In the genomic region with DNA sequence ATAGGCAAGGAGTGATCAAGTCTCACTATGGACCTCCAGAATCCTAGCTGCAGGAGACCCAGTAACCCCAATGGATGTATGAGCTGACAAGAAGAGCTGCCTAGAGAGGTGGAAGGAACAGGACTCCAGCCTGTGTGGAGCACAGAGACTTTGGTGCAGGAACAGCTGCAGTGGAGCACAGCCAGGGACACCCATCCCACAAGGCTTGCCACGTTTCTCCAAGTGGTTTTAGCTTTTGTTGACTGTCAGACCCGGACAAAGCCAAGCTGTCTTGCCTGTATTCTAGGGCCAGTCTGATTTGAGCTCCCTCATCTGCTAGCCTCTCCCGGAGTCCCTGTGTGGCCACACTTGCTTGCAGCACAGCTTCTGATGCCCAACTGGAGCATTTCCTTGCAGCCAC, we compare ENCODE assay signal across 2 cellular contexts.
TF ChIP-seq lines count a peak whose summit lies in the region.

No MANE protein-coding gene starts in this region.

TF ChIP-seq in IMR-90, 13 proteins besides CTCF, POLR2A, EP300 and RAD21:
- no peak for TF ChIP-seq MAZ (IDR thresholded peaks at IDR 0.05; ENCODE audit: borderline replicate concordance, low read depth, low read length)
- TF ChIP-seq SMC3 (IDR thresholded peaks at IDR 0.05; ENCODE audit: low read depth, low read length) = no peak
- TF ChIP-seq MAFK (IDR thresholded peaks at IDR 0.05; ENCODE audit: low read depth, low read length) = no peak
- TF ChIP-seq RCOR1 (IDR thresholded peaks at IDR 0.05; ENCODE audit: insufficient replicate concordance, low read length) = no peak
- TF ChIP-seq CHD1 (IDR thresholded peaks at IDR 0.05; ENCODE audit: low read depth, low read length) = no peak
- no peak for TF ChIP-seq ELK1 (IDR thresholded peaks at IDR 0.05; ENCODE audit: borderline replicate concordance, low read depth, low read length)
- TF ChIP-seq CEBPB (IDR thresholded peaks at IDR 0.05; ENCODE audit: low read depth, low read length) = no peak
- no peak for TF ChIP-seq USF2 (IDR thresholded peaks at IDR 0.05; ENCODE audit: low read depth, low read length)
- no peak for TF ChIP-seq RFX5 (IDR thresholded peaks at IDR 0.05; ENCODE audit: low read depth, low read length)
- TF ChIP-seq BHLHE40 (IDR thresholded peaks at IDR 0.05; ENCODE audit: low read depth, low read length) = no peak
- no peak for TF ChIP-seq MXI1 (IDR thresholded peaks at IDR 0.05; ENCODE audit: borderline replicate concordance, low read depth, low read length)
- no peak for TF ChIP-seq FOS (IDR thresholded peaks at IDR 0.05; ENCODE audit: low read depth, low read length)
- no peak for TF ChIP-seq NFE2L2 (IDR thresholded peaks at IDR 0.05; ENCODE audit: low read depth, low read length)

TF ChIP-seq in H1, 55 proteins besides CTCF, POLR2A, EP300 and RAD21:
- TF ChIP-seq, protein P1, sequence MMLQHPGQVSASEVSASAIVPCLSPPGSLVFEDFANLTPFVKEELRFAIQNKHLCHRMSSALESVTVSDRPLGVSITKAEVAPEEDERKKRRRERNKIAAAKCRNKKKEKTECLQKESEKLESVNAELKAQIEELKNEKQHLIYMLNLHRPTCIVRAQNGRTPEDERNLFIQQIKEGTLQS (IDR thresholded peaks at IDR 0.05; ENCODE audit: insufficient read depth, low read depth, low read length) = no peak
- TF ChIP-seq HDAC2 (IDR thresholded peaks at IDR 0.05; ENCODE audit: borderline replicate concordance in 1 of 2, low read depth in 2 of 2, low read length in 2 of 2) (no peak), SIX5 (IDR thresholded peaks at IDR 0.05; ENCODE audit: low read depth, low read length) (no peak), CREB1 (IDR thresholded peaks at IDR 0.05) (no peak), RNF2 (IDR thresholded peaks at IDR 0.05; ENCODE audit: borderline replicate concordance, low read depth, low read length, missing control alignments, poor library complexity, severe bottlenecking) (no peak), GABPA (IDR thresholded peaks at IDR 0.05; ENCODE audit: borderline replicate concordance, insufficient read depth, low read length) (no peak), NRF1 (IDR thresholded peaks at IDR 0.05; ENCODE audit: low read depth, low read length) (no peak), NANOG (IDR thresholded peaks at IDR 0.05; ENCODE audit: insufficient read depth, low read depth, low read length, poor library complexity, severe bottlenecking) (no peak), POLR2AphosphoS5 (IDR thresholded peaks at IDR 0.05; ENCODE audit: low read depth, low read length) (no peak), HDAC6 (IDR thresholded peaks at IDR 0.05; ENCODE audit: low read depth, low read length) (no peak), SP1 (IDR thresholded peaks at IDR 0.05; ENCODE audit: low read depth, low read length) (no peak), POU5F1 (IDR thresholded peaks at IDR 0.05; ENCODE audit: low read depth, low read length) (no peak), TCF12 (IDR thresholded peaks at IDR 0.05; ENCODE audit: low read depth, low read length) (no peak), CHD2 (IDR thresholded peaks at IDR 0.05; ENCODE audit: low read length) (no peak), CBX8 (IDR thresholded peaks at IDR 0.05; ENCODE audit: borderline replicate concordance, low read depth, low read length) (no peak), PHF8 (conservative IDR thresholded peaks at IDR 0.05; ENCODE audit: low read depth, low read length) (no peak), EZH2 (IDR thresholded peaks at IDR 0.05; ENCODE audit: low read depth, low read length, severe bottlenecking) (no peak), BCL11A (IDR thresholded peaks at IDR 0.05; ENCODE audit: low read depth in 2 of 2, low read length in 2 of 2) (no peak)
